ENCODE assay signal across 28 cellular contexts in genomic region chr21:36472377-36472776, GRCh38. TPM values are rescaled to one million over a fixed set of nuclear protein-coding genes. Genes with fewer than 3 reads are reported as not detected.
"Had no signal": no experiment of that assay in that cellular context is flagged by ENCODE, and none has a peak within 500 bp of the region (broad histone marks: within the 10 kb centered on the region; RNA-seq: fewer than 3 reads in every experiment).

No MANE protein-coding gene starts in this region.

- H3K36me3 ChIP-seq: left ventricle myocardium inferior, ovary, right atrium auricular region, tibial nerve, uterus had no signal

- H3K9me3 ChIP-seq: ovary, right atrium auricular region, right lobe of liver, tibial nerve, uterus had no signal

- H3K4me1 ChIP-seq: right atrium auricular region, tibial nerve, uterus had no signal

- H3K27ac Mint-ChIP-seq: mesothelial cell of epicardium; naive thymus-derived CD4-positive, alpha-beta T cell; natural killer cell treated with Interleukin-12 subunit alpha and Interleukin-12 subunit beta and Interleukin-15 and Interleukin-18, amount 100 ng/mL, for 72 hours; progenitor cell of endocrine pancreas; stimulated activated memory B cell treated with anti-CD40 and anti-IgM and Interleukin-4, amounts not matched to agents 10 μg/mL and 1 μg/mL and 100 μg/mL, for 72 hours; type B pancreatic cell had no signal

- H3K4me3 ChIP-seq: left ventricle myocardium inferior, lung, ovary, right atrium auricular region, right lobe of liver, smooth muscle cell, tibial nerve, uterus had no signal

- FAIRE-seq: kidney had no signal

- H3K27me3 ChIP-seq: ovary, right atrium auricular region, right lobe of liver, tibial nerve, uterus had no signal

- H3K36me3 Mint-ChIP-seq: mesothelial cell of epicardium; natural killer cell treated with Interleukin-12 subunit alpha and Interleukin-12 subunit beta and Interleukin-15 and Interleukin-18, amount 100 ng/mL, for 72 hours; stimulated activated memory B cell treated with anti-CD40 and anti-IgM and Interleukin-4, amounts not matched to agents 10 μg/mL and 1 μg/mL and 100 μg/mL, for 72 hours; type B pancreatic cell had no signal

- H3K9me3 Mint-ChIP-seq: natural killer cell treated with Interleukin-12 subunit alpha and Interleukin-12 subunit beta and Interleukin-15 and Interleukin-18, amount 100 ng/mL, for 72 hours; stimulated activated naive CD8-positive, alpha-beta T cell treated with anti-CD3 and anti-CD28 coated beads, Interleukin-15, amount 100 ng/mL, for 72 hours had no signal

- H3K4me1 Mint-ChIP-seq: mesothelial cell of epicardium; stimulated activated memory B cell treated with anti-CD40 and anti-IgM and Interleukin-4, amounts not matched to agents 10 μg/mL and 1 μg/mL and 100 μg/mL, for 72 hours had no signal

- DNase-seq: left ventricle myocardium inferior; mesendoderm; naive thymus-derived CD4-positive, alpha-beta T cell; ovary; right lobe of liver; stimulated activated CD4-positive, alpha-beta T cell treated with anti-CD3 and anti-CD28 coated beads, Interleukin-1b, Interleukin-23, amount 100 ng/mL, for 48 hours; stimulated activated CD4-positive, alpha-beta T cell treated with anti-CD3 and anti-CD28 coated beads, Interleukin-2, amount 100 ng/mL, for 48 hours; stimulated activated CD4-positive, alpha-beta T cell treated with anti-CD3 and anti-CD28 coated beads, Interleukin-4, amount 100 ng/mL, for 4 hours; stimulated activated CD8-positive, alpha-beta memory T cell treated with anti-CD3 and anti-CD28 coated beads, Interleukin-4, amount 100 ng/mL, for 48 hours; stimulated activated naive CD4-positive, alpha-beta T cell treated with Interleukin-2 at 50 U/mL for 16 hours; stimulated activated naive CD8-positive, alpha-beta T cell treated with anti-CD3 and anti-CD28 coated beads, Interleukin-15, amount 100 ng/mL, for 72 hours; substantia nigra; uterus had no signal

- H3K4me2 ChIP-seq: smooth muscle cell had no signal

- H3K4me3 Mint-ChIP-seq: mesothelial cell of epicardium; naive thymus-derived CD4-positive, alpha-beta T cell; natural killer cell treated with Interleukin-12 subunit alpha and Interleukin-12 subunit beta and Interleukin-15 and Interleukin-18, amount 100 ng/mL, for 72 hours; stimulated activated memory B cell treated with anti-CD40 and anti-IgM and Interleukin-4, amounts not matched to agents 10 μg/mL and 1 μg/mL and 100 μg/mL, for 72 hours; stimulated activated naive CD8-positive, alpha-beta T cell treated with anti-CD3 and anti-CD28 coated beads, Interleukin-15, amount 100 ng/mL, for 72 hours; type B pancreatic cell had no signal

- H3K27ac ChIP-seq: left ventricle myocardium inferior, ovary, right atrium auricular region, tibial nerve, uterus had no signal

- ATAC-seq: naive thymus-derived CD4-positive, alpha-beta T cell; natural killer cell treated with Interleukin-12 subunit alpha and Interleukin-12 subunit beta and Interleukin-15 and Interleukin-18, amount 100 ng/mL, for 72 hours; stimulated activated memory B cell treated with anti-CD40 and anti-IgM and Interleukin-4, amounts not matched to agents 10 μg/mL and 1 μg/mL and 100 μg/mL, for 72 hours; stimulated activated naive CD8-positive, alpha-beta T cell treated with anti-CD3 and anti-CD28 coated beads, Interleukin-15, amount 100 ng/mL, for 72 hours had no signal

RNA-seq across cellular contexts. Expression of gene CLDN14, which starts 7.5 kb away (rescaled TPM):
- total RNA-seq: left ventricle myocardium inferior; mesothelial cell of epicardium; mononuclear cell; naive thymus-derived CD4-positive, alpha-beta T cell; natural killer cell treated with Interleukin-12 subunit alpha and Interleukin-12 subunit beta and Interleukin-15 and Interleukin-18, amount 100 ng/mL, for 72 hours; omental fat pad; ovary; progenitor cell of endocrine pancreas; right atrium auricular region; smooth muscle cell; temporal lobe; ureter; uterus had no signal
- polyA plus RNA-seq: naive thymus-derived CD4-positive, alpha-beta T cell; neural cell; smooth muscle cell had no signal
